In the genomic region with DNA sequence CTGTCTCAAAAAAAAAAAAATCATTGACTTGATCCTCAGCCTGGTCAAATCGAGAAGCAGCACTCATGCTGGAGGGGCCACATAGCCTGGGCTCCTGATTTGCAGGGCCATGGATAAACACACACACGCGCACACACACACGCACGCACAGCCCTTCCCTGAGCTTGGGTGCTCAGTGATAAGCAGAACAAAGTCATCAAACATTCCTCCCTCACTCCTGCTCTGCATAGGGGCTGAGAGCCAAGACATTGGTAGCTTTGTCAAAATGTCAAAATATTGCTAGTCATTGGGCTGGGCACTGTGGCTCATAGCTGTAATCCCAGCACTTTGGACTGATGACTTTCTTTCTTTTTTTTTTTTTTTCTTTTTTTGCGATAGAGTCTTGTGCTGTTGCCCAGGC, we compare ENCODE assay signal across 9 cellular contexts. TPM values are rescaled to one million over a fixed set of nuclear protein-coding genes. Genes with fewer than 3 reads are reported as not detected.
A peak's percentile ranks its signal among the peaks of the same experiment; 100 is the strongest.
DNase-seq lines count a peak whose midpoint lies in the region; ATAC-seq and TF ChIP-seq lines count a peak whose summit lies in the region.
"Had no signal": no experiment of that assay in that cellular context is flagged by ENCODE, and none has a peak within 500 bp of the region (broad histone marks: within the 10 kb centered on the region; RNA-seq: fewer than 3 reads in every experiment).

No MANE protein-coding gene starts in this region.

- POLR2A ChIA-PET in Panc1 (lab: Charles Lee) = no interaction called here

- no peak overlapping the region for H4K8ac ChIP-seq in H9 (replicated peaks; ENCODE audit: insufficient read length, low read depth, low read length)

- DNase-seq in COLO829 (ENCODE audit: low spot score) = peak; percentile 54
- DNase-seq in Panc1 (ENCODE audit: low read depth, low spot score) = no peak
- peak; percentile 88 to 95 for DNase-seq in erythroblast (lab: John Stamatoyannopoulos, UW)
- no peak for DNase-seq in lung (ENCODE audit: low spot score)
- DNase-seq in immature natural killer cell = no peak
- no peak for DNase-seq in H9
- DNase-seq in transverse colon = no peak
- DNase-seq: CD4-positive, CD25-positive, alpha-beta regulatory T cell had no signal

- no peak overlapping the region for H2BK5ac ChIP-seq in H9 (ENCODE audit: insufficient read length, low read length)

- H3K9me3 Mint-ChIP-seq in immature natural killer cell (no peaks in the 10 kb centered on the region), H9 (peaks cover 6 to 9% of the 10 kb centered on the region in 2 experiments; a peak in 2 of 5 replicates)

- no peak overlapping the region for H3K18ac ChIP-seq in H9 (ENCODE audit: insufficient read length, low read depth, low read length)

- TF ChIP-seq POLR2A in erythroblast (IDR thresholded peaks at IDR 0.05; ENCODE audit: low read length) (no peak), transverse colon (IDR thresholded peaks at IDR 0.05) (no peak)

- TF ChIP-seq EP300 in transverse colon (IDR thresholded peaks at IDR 0.05; ENCODE audit: low read depth) = no peak

- H3K79me2 ChIP-seq in H9 (ENCODE audit: insufficient read depth, low read length) = no peaks in the 10 kb centered on the region

- no peak overlapping the region for H2AFZ ChIP-seq in H9 (ENCODE audit: low read length)

- no TSS peak for BruUV-seq in Panc1 (replicated peaks; lab: Mats Ljungman, UMichigan)

- H3K4me2 ChIP-seq in H9 (ENCODE audit: insufficient read depth, insufficient read length, low read length) = no peak overlapping the region

- H3K27me3 ChIP-seq in Panc1 (ENCODE audit: control insufficient read depth, insufficient read depth, low read length) (no peaks in the 10 kb centered on the region), lung (ENCODE audit: control insufficient read depth, insufficient read depth) (no peaks in the 10 kb centered on the region), H9 (ENCODE audit: insufficient read depth, low read length) (no peaks in the 10 kb centered on the region), transverse colon (no peaks in the 10 kb centered on the region)

- H3K36me3 Mint-ChIP-seq in immature natural killer cell = no peaks in the 10 kb centered on the region
- H3K36me3 Mint-ChIP-seq in H9 (ENCODE audit: insufficient read depth in 1 of 3, low read depth in 3 of 3) = no peaks in the 10 kb centered on the region
- H3K36me3 Mint-ChIP-seq: CD4-positive, CD25-positive, alpha-beta regulatory T cell had no signal

- H3K4me3 ChIP-seq in Panc1 (ENCODE audit: low read depth in 2 of 2, low read length in 2 of 2) (no peak overlapping the region), lung (no peak overlapping the region), transverse colon (no peak overlapping the region)

- no peak overlapping the region for H4K91ac ChIP-seq in H9 (ENCODE audit: insufficient read length, low read depth, low read length)

- no peak overlapping the region for H2BK20ac ChIP-seq in H9 (ENCODE audit: low read depth, low read length, poor library complexity, severe bottlenecking)

- no peak overlapping the region for H3K56ac ChIP-seq in H9 (ENCODE audit: insufficient read length, low read depth, low read length)

- no peak overlapping the region for H2BK15ac ChIP-seq in H9 (ENCODE audit: low read depth, low read length)

- CTCF ChIA-PET in Panc1 (lab: Charles Lee) = interaction anchor here (0.6 kb wide), 1 partner anchor 86 kb away, joined by 3 read pairs; no protein-coding TSS in a partner anchor

- peaks cover 0 to 11% (median 4%) of the 10 kb centered on the region in 3 donors for H3K27me3 Mint-ChIP-seq in immature natural killer cell (ENCODE audit: low read depth in 3 of 3)
- peaks cover 7% of the 10 kb centered on the region for H3K27me3 Mint-ChIP-seq in H9 (ENCODE audit: low read depth)
- H3K27me3 Mint-ChIP-seq: CD4-positive, CD25-positive, alpha-beta regulatory T cell had no signal

- H3K36me3 ChIP-seq in Panc1 (ENCODE audit: control insufficient read depth, insufficient read depth, low read length) (no peaks in the 10 kb centered on the region), lung (ENCODE audit: control insufficient read depth in 2 of 2, insufficient read depth in 2 of 2, low read length in 2 of 2) (no peaks in the 10 kb centered on the region), transverse colon (no peaks in the 10 kb centered on the region)

- H3K9ac ChIP-seq in H9 (ENCODE audit: extremely low read depth, insufficient read length, low read length) = no peak overlapping the region

- no peak overlapping the region for H2AK5ac ChIP-seq in H9 (ENCODE audit: insufficient read length, low read length)

- intact Hi-C loops in Panc1 (cut with micrococcal nuclease; ENCODE audit: unreplicated experiment) (no loop called here), transverse colon (cut with DNase I; ENCODE audit: low total_unique reads) (no loop called here)

- H3K27ac Mint-ChIP-seq in immature natural killer cell (no peak overlapping the region), H9 (peak overlapping the region in 1 of 3 experiments; percentile 67; a peak in 1 of 7 replicates)
- H3K27ac Mint-ChIP-seq: CD4-positive, CD25-positive, alpha-beta regulatory T cell had no signal

- no peak overlapping the region for H2BK120ac ChIP-seq in H9 (ENCODE audit: low read depth, low read length, poor library complexity, severe bottlenecking)

- no peak overlapping the region for H3K23ac ChIP-seq in H9 (ENCODE audit: insufficient read length, low read depth, low read length)

- H3K14ac ChIP-seq in H9 (ENCODE audit: insufficient read depth, low read length) = no peak overlapping the region; the same call in 1 of the 2 replicates

- WGBS in lung, 2 donors = 42 to 71% methylated on average over 6 of the region's 6 CpGs
- WGBS in H9 (ENCODE audit: extremely low coverage, insufficient read length, low lambda C conversion rate) = no CpG with 5 or more reads among the region's 6 CpGs
- WGBS in transverse colon (ENCODE audit: low coverage in 1 of 2), 2 donors = 14 to 42% methylated on average over 1 to 6 of the region's 6 CpGs

- peaks cover 2% of the 10 kb centered on the region for H3K23me2 ChIP-seq in H9 (ENCODE audit: insufficient read length, low read depth, low read length, poor library complexity, severe bottlenecking)

- H3K79me1 ChIP-seq in H9 (ENCODE audit: insufficient read depth, low read depth, low read length, poor library complexity, severe bottlenecking) = no peaks in the 10 kb centered on the region

- no peak overlapping the region for H3K4me3 Mint-ChIP-seq in immature natural killer cell
- H3K4me3 Mint-ChIP-seq in H9 = peak overlapping the region in 1 of 2 experiments; percentile 20; a peak in 1 of 5 replicates
- H3K4me3 Mint-ChIP-seq: CD4-positive, CD25-positive, alpha-beta regulatory T cell had no signal

- no peak overlapping the region for H3K4ac ChIP-seq in H9 (ENCODE audit: low read depth, low read length)

- in situ Hi-C loops in Panc1 (cut with HindIII; ENCODE audit: low pct_unique_long_range_greater_than_20kb, low sequenced_read_pairs) = no loop called here
- in situ Hi-C loops in transverse colon (cut with MboI; ENCODE audit: low pct_ligation_motif_present in 1 of 4, low pct_unique_long_range_greater_than_20kb in 1 of 4, low sequenced_read_pairs in 3 of 4) = no loop called here

- H3K9me3 ChIP-seq in Panc1 (ENCODE audit: control insufficient read depth, insufficient read depth, low read depth, low read length) = no peaks in the 10 kb centered on the region
- no peaks in the 10 kb centered on the region for H3K9me3 ChIP-seq in lung (ENCODE audit: control insufficient read depth in 2 of 2, insufficient read depth in 1 of 2, low read length in 1 of 2)
- no peaks in the 10 kb centered on the region for H3K9me3 ChIP-seq in H9 (ENCODE audit: control insufficient read depth, low read depth, low read length)
- H3K9me3 ChIP-seq in transverse colon = no peaks in the 10 kb centered on the region

- no peak overlapping the region for H2BK12ac ChIP-seq in H9 (ENCODE audit: insufficient read length, low read depth, low read length)

- peaks cover 3% of the 10 kb centered on the region for H3K4me1 ChIP-seq in Panc1 (ENCODE audit: control insufficient read depth, insufficient read depth, low read length)
- peaks cover 0 to 3% of the 10 kb centered on the region in 2 donors for H3K4me1 ChIP-seq in lung (ENCODE audit: control insufficient read depth in 2 of 2, insufficient read depth in 2 of 2, low read length in 2 of 2)
- H3K4me1 ChIP-seq in H9 (ENCODE audit: insufficient read depth, low read length) = no peaks in the 10 kb centered on the region
- H3K4me1 ChIP-seq in transverse colon = no peaks in the 10 kb centered on the region

- no peaks in the 10 kb centered on the region for H4K20me1 ChIP-seq in H9 (ENCODE audit: control insufficient read depth, insufficient read depth, insufficient read length)

- H4K5ac ChIP-seq in H9 (ENCODE audit: insufficient read length, low read depth, low read length) = no peak overlapping the region

- H3K4me1 Mint-ChIP-seq in immature natural killer cell (peaks cover 0 to 2% of the 10 kb centered on the region in 2 donors), H9 (peaks cover 18 to 29% of the 10 kb centered on the region in 2 experiments)
- H3K4me1 Mint-ChIP-seq: CD4-positive, CD25-positive, alpha-beta regulatory T cell had no signal

- no peak overlapping the region for H3K27ac ChIP-seq in Panc1 (ENCODE audit: low read length)
- peak overlapping the region in 1 of 2 donors; percentile 26 for H3K27ac ChIP-seq in lung (ENCODE audit: low read depth in 1 of 2, low read length in 1 of 2)
- H3K27ac ChIP-seq in H9 (ENCODE audit: insufficient read length, low read depth, low read length) = no peak overlapping the region
- H3K27ac ChIP-seq in transverse colon = peak overlapping the region in 1 of 4 donors; percentile 16

- ATAC-seq in Panc1 (peak; percentile 62), lung (ENCODE audit: insufficient read depth, low FRiP score) (peak; percentile 38), GM21447 (IDR thresholded peaks at IDR 0.05; ENCODE audit: unreplicated experiment) (no peak)

- TF ChIP-seq CTCF in Panc1 (IDR thresholded peaks at IDR 0.05) (no peak), lung (IDR thresholded peaks at IDR 0.05; ENCODE audit: control extremely low read depth, extremely low read depth) (no peak), H9 (conservative IDR thresholded peaks at IDR 0.05) (no peak), transverse colon (IDR thresholded peaks at IDR 0.05) (no peak)

- H3T11ph ChIP-seq in H9 (ENCODE audit: low read length) = no peak overlapping the region

RNA-seq across cellular contexts. Expression of a gene that starts 34.0 kb away (rescaled TPM):
- total RNA-seq in Panc1 (2021; ENCODE audit: unreplicated experiment) (6.9 TPM), lung (10 to 100 TPM in 1 of 2 donors, 1 to 10 TPM in 1; 8.6 to 24.8 TPM), H9 (2021) (3.4 and 4.8 TPM in 2 replicates), transverse colon (10 to 100 TPM in 2 of 4 donors, 1 to 10 TPM in 2; 6.3 to 31.4 (median 12.7) TPM)
- polyA plus RNA-seq in Panc1 (2012; ENCODE audit: insufficient read length) = 9.5 TPM
- polyA plus RNA-seq in lung (10 to 100 TPM; 23.9 to 29.3 TPM), immature natural killer cell (1 to 10 TPM in 1 of 3 donors, under 1 TPM in 1, not detected in 1; 0.38 to 1.1 TPM)
- total RNA-seq: CD4-positive, CD25-positive, alpha-beta regulatory T cell had no signal
- polyA plus RNA-seq: CD4-positive, CD25-positive, alpha-beta regulatory T cell had no signal

Comparison
In these comparisons a context has a peak if more than half of its experiments do, and no peak if none do; other contexts are left out.
1. DNase-seq: peak in COLO829 (single experiment) and erythroblast (2 of 2); none in Panc1 (single experiment), lung (single experiment), immature natural killer cell (0 of 3), H9 (single experiment) and transverse colon (single experiment).